Comparison of ENCODE assay signal across 13 cellular contexts in the genomic region with DNA sequence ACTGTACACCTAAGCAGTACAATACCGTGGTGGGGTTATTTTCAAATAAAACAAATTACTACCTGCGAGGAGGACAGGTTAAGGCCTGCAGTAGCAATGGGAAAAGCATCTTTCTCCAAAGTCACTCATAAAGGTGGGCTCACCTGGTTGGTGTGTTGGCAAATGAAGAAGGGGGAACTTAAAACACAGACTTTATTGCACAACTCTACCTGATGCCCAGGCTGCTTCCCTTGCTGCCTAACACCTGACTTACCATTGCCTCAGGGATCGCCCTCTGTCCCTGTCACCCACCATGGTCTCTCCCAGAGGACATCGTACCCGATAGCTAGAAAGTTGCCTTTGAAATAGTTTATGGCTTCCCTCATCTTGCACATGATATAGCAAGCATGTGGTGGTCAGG. TPM values are rescaled to one million over a fixed set of nuclear protein-coding genes. Genes with fewer than 3 reads are reported as not detected.
DNase-seq lines count a peak whose midpoint lies in the region; ATAC-seq, FAIRE-seq and TF ChIP-seq lines count a peak whose summit lies in the region.
"Had no signal": no experiment of that assay in that cellular context is flagged by ENCODE, and none has a peak within 500 bp of the region (broad histone marks: within the 10 kb centered on the region; RNA-seq: fewer than 3 reads in every experiment).

No MANE protein-coding gene starts in this region.

- 82 to 93% methylated on average over 3 to 4 of the region's 5 CpGs for WGBS in gastroesophageal sphincter (ENCODE audit: low coverage in 1 of 2), 2 donors

- POLR2A ChIA-PET in RWPE1 (lab: Yijun Ruan, JAX; ENCODE audit: low non-redundant PET), result no interaction called here

- H3K4me1 ChIP-seq in gastroesophageal sphincter, result peaks cover 16 to 85% (median 28%) of the 10 kb centered on the region in 3 donors
- peaks cover 26 to 73% of the 10 kb centered on the region in 2 donors for H3K4me1 ChIP-seq in thoracic aorta (ENCODE audit: control insufficient read depth in 1 of 2, low read depth in 2 of 2)

- CTCF ChIA-PET in RWPE1 (lab: Yijun Ruan, JAX), result interaction anchor here (0.7 kb wide), 1 partner anchor 118 kb away, joined by 3 read pairs; no protein-coding TSS in a partner anchor

- H3K36me3 ChIP-seq in gastroesophageal sphincter (peaks cover 4 to 77% of the 10 kb centered on the region in 2 donors), thoracic aorta (peaks cover 47% of the 10 kb centered on the region)

- H3K4me3 Mint-ChIP-seq in activated naive CD8-positive, alpha-beta T cell, result no peak overlapping the region
- no peak overlapping the region for H3K4me3 Mint-ChIP-seq in activated naive CD8-positive, alpha-beta T cell treated with anti-CD3 and anti-CD28 coated beads, Interleukin-2, amount 50 U/mL, for 24 hours

- DNase-seq in activated naive CD8-positive, alpha-beta T cell treated with anti-CD3 and anti-CD28 coated beads, Interleukin-2, amount 50 U/mL, for 24 hours, result no peak
- DNase-seq in RWPE1 (ENCODE audit: low spot score), result no peak
- DNase-seq in thoracic aorta (ENCODE audit: low spot score), result no peak
- no peak for DNase-seq in RCC 7860 (ENCODE audit: low spot score)
- no peak for DNase-seq in ureter (ENCODE audit: low spot score)
- DNase-seq: activated CD4-positive, alpha-beta T cell treated with anti-CD3 and anti-CD28 coated beads for 4 hours; activated effector memory CD4-positive, alpha-beta T cell treated with anti-CD3 and anti-CD28 coated beads, Interleukin-2, amount 50 U/mL, for 16 hours; central memory CD4-positive, alpha-beta T cell; natural killer cell; T-helper 1 cell had no signal

- H3K27ac ChIP-seq in RWPE1 (peak overlapping the region; percentile 56), gastroesophageal sphincter (peak overlapping the region in 3 of 4 donors; percentile 72 to 86 (median 80)), thoracic aorta (peak overlapping the region; percentile 62 to 92)

- H3K4me1 Mint-ChIP-seq in activated naive CD8-positive, alpha-beta T cell (ENCODE audit: low read depth), result peaks cover 58% of the 10 kb centered on the region
- peaks cover 65% of the 10 kb centered on the region for H3K4me1 Mint-ChIP-seq in activated naive CD8-positive, alpha-beta T cell treated with anti-CD3 and anti-CD28 coated beads, Interleukin-2, amount 50 U/mL, for 24 hours

- H3K9me3 Mint-ChIP-seq in activated naive CD8-positive, alpha-beta T cell (ENCODE audit: low read depth), result no peaks in the 10 kb centered on the region
- H3K9me3 Mint-ChIP-seq in activated naive CD8-positive, alpha-beta T cell treated with anti-CD3 and anti-CD28 coated beads, Interleukin-2, amount 50 U/mL, for 24 hours, result no peaks in the 10 kb centered on the region
- H3K9me3 Mint-ChIP-seq: natural killer cell had no signal

- H3K9me3 ChIP-seq in gastroesophageal sphincter (no peaks in the 10 kb centered on the region), thoracic aorta (no peaks in the 10 kb centered on the region)

- no peak overlapping the region for H3K4me3 ChIP-seq in gastroesophageal sphincter
- no peak overlapping the region for H3K4me3 ChIP-seq in thoracic aorta

- H3K27me3 ChIP-seq in gastroesophageal sphincter (no peaks in the 10 kb centered on the region), thoracic aorta (replicated peaks; ENCODE audit: insufficient read depth) (no peaks in the 10 kb centered on the region)

- H3K36me3 Mint-ChIP-seq in activated naive CD8-positive, alpha-beta T cell, result peaks cover 7% of the 10 kb centered on the region
- peaks cover 77% of the 10 kb centered on the region for H3K36me3 Mint-ChIP-seq in activated naive CD8-positive, alpha-beta T cell treated with anti-CD3 and anti-CD28 coated beads, Interleukin-2, amount 50 U/mL, for 24 hours (ENCODE audit: low read depth)

- no peak for ATAC-seq in activated naive CD8-positive, alpha-beta T cell treated with anti-CD3 and anti-CD28 coated beads, Interleukin-2, amount 50 U/mL, for 24 hours
- no peak for ATAC-seq in gastroesophageal sphincter
- ATAC-seq in thoracic aorta (ENCODE audit: insufficient number of reproducible peaks, low FRiP score, low read depth), result no peak
- no peak for ATAC-seq in SK-N-SH treated with all-trans-retinoic acid at 6 μM for 48 hours

- TF ChIP-seq EP300 in gastroesophageal sphincter (IDR thresholded peaks at IDR 0.05), result no peak

- peak overlapping the region; percentile 2 for H3K27ac Mint-ChIP-seq in activated naive CD8-positive, alpha-beta T cell
- H3K27ac Mint-ChIP-seq in activated naive CD8-positive, alpha-beta T cell treated with anti-CD3 and anti-CD28 coated beads, Interleukin-2, amount 50 U/mL, for 24 hours, result no peak overlapping the region

- TF ChIP-seq POLR2A in gastroesophageal sphincter (IDR thresholded peaks at IDR 0.05), result no peak

- no peak for FAIRE-seq in RCC 7860 (lab: Jason Lieb, UNC)

- TF ChIP-seq CTCF in RWPE1 (conservative IDR thresholded peaks at IDR 0.05; ENCODE audit: low read depth) (no peak), gastroesophageal sphincter (IDR thresholded peaks at IDR 0.05) (no peak), thoracic aorta (IDR thresholded peaks at IDR 0.05) (no peak)

- no peaks in the 10 kb centered on the region for H3K27me3 Mint-ChIP-seq in activated naive CD8-positive, alpha-beta T cell
- no peaks in the 10 kb centered on the region for H3K27me3 Mint-ChIP-seq in activated naive CD8-positive, alpha-beta T cell treated with anti-CD3 and anti-CD28 coated beads, Interleukin-2, amount 50 U/mL, for 24 hours

TF ChIP-seq in SK-N-SH treated with all-trans-retinoic acid at 6 μM for 48 hours, 23 proteins besides CTCF, POLR2A, EP300 and RAD21:
- TF ChIP-seq CSDC2 (CRISPR knock-in tag; IDR thresholded peaks at IDR 0.05) (no peak), ESRRG (CRISPR knock-in tag; IDR thresholded peaks at IDR 0.05) (no peak), ZNF565 (CRISPR knock-in tag; conservative IDR thresholded peaks at IDR 0.05; ENCODE audit: low read depth) (no peak), PPARA (CRISPR knock-in tag; IDR thresholded peaks at IDR 0.05; ENCODE audit: borderline replicate concordance) (no peak), ZC3H10 (CRISPR knock-in tag; IDR thresholded peaks at IDR 0.05) (no peak), RARB (CRISPR knock-in tag; IDR thresholded peaks at IDR 0.05) (no peak), ZFP3 (CRISPR knock-in tag; IDR thresholded peaks at IDR 0.05) (no peak), ZNF70 (CRISPR knock-in tag; IDR thresholded peaks at IDR 0.05) (no peak), BACH2 (CRISPR knock-in tag; IDR thresholded peaks at IDR 0.05; ENCODE audit: borderline replicate concordance) (no peak)
- TF ChIP-seq, protein P1, sequence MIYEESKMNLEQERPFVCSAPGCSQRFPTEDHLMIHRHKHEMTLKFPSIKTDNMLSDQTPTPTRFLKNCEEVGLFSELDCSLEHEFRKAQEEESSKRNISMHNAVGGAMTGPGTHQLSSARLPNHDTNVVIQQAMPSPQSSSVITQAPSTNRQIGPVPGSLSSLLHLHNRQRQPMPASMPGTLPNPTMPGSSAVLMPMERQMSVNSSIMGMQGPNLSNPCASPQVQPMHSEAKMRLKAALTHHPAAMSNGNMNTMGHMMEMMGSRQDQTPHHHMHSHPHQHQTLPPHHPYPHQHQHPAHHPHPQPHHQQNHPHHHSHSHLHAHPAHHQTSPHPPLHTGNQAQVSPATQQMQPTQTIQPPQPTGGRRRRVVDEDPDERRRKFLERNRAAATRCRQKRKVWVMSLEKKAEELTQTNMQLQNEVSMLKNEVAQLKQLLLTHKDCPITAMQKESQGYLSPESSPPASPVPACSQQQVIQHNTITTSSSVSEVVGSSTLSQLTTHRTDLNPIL (CRISPR knock-in tag; IDR thresholded peaks at IDR 0.05; ENCODE audit: low read depth), result no peak
- TF ChIP-seq, protein P2, sequence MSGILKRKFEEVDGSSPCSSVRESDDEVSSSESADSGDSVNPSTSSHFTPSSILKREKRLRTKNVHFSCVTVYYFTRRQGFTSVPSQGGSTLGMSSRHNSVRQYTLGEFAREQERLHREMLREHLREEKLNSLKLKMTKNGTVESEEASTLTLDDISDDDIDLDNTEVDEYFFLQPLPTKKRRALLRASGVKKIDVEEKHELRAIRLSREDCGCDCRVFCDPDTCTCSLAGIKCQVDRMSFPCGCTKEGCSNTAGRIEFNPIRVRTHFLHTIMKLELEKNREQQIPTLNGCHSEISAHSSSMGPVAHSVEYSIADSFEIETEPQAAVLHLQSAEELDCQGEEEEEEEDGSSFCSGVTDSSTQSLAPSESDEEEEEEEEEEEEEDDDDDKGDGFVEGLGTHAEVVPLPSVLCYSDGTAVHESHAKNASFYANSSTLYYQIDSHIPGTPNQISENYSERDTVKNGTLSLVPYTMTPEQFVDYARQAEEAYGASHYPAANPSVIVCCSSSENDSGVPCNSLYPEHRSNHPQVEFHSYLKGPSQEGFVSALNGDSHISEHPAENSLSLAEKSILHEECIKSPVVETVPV (CRISPR knock-in tag; IDR thresholded peaks at IDR 0.05), result no peak
- TF ChIP-seq, protein P3, sequence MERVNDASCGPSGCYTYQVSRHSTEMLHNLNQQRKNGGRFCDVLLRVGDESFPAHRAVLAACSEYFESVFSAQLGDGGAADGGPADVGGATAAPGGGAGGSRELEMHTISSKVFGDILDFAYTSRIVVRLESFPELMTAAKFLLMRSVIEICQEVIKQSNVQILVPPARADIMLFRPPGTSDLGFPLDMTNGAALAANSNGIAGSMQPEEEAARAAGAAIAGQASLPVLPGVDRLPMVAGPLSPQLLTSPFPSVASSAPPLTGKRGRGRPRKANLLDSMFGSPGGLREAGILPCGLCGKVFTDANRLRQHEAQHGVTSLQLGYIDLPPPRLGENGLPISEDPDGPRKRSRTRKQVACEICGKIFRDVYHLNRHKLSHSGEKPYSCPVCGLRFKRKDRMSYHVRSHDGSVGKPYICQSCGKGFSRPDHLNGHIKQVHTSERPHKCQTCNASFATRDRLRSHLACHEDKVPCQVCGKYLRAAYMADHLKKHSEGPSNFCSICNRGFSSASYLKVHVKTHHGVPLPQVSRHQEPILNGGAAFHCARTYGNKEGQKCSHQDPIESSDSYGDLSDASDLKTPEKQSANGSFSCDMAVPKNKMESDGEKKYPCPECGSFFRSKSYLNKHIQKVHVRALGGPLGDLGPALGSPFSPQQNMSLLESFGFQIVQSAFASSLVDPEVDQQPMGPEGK (CRISPR knock-in tag; IDR thresholded peaks at IDR 0.05; ENCODE audit: borderline replicate concordance), result no peak
TF ChIP-seq in SK-N-SH treated with all-trans-retinoic acid at 6 μM for 48 hours: peak in this region for 0.

RNA-seq across cellular contexts. Expression of a gene that starts 53.6 kb away (rescaled TPM):
- total RNA-seq in gastroesophageal sphincter (100 to 1,000 TPM; 521 to 893 (median 652) TPM), thoracic aorta (100 to 1,000 TPM; 742 to 943 TPM), ureter (940 TPM)

RNA-seq across cellular contexts. Expression of a gene that starts 55.4 kb away (rescaled TPM):
- total RNA-seq in gastroesophageal sphincter (under 1 TPM in 1 of 4 donors, not detected in 3; 0.19 TPM), thoracic aorta (under 1 TPM; 0.21 to 0.81 TPM), ureter (2.4 TPM)
